In the genomic region with DNA sequence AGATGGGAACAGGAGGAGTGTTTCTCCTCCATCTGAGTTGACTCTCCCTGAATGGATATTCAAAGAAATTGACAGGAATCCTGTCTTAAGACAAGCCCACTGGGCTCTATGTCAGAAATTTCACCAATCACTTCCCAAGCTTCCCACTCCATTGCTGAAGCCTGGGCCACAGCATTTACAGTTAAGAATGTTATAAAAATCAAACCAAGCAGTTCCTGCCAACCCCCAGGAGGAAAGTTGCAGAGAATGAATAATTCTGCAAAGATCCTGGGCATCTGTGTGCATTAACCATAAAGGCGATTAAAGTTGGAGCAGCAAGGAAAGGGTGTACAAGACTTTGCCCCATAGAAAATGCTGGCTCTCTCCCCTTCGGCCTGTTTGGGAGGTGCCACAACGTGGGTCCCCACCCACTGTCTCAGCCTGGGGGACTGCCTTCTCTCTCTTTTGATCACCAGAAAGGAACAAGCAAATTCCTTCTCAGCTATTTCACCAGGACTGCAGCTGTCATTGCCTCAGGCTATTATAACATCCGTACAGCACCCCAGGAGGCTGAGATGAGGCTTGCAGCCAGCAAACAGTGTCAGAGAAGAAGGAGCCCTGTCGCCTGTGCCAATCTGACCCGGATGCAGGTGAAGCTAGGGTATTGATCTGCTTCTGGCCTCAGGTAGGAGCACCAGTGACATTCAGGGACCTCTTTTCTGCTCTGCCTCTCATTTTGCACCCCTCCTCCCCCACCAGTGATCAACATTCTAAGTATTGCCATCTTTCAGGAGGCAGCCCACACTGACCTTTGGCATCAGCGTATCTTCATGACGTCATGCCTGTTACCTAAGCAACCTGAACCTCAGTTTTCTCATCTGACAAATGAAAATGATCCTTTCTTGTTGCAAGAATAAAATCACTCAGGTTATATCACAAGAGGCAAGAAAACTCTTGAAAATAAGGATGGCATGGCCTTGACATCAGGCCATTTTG, we compare ENCODE assay signal across 8 cellular contexts.
A peak's percentile ranks its signal among the peaks of the same experiment; 100 is the strongest.
DNase-seq lines count a peak whose midpoint lies in the region; ATAC-seq, FAIRE-seq and TF ChIP-seq lines count a peak whose summit lies in the region.

No MANE protein-coding gene starts in this region.

- H3K56ac ChIP-seq in mesendoderm (ENCODE audit: low read length), result no peak overlapping the region

- no peak overlapping the region for H2AK5ac ChIP-seq in mesendoderm (ENCODE audit: low read length)

- H3K4me2 ChIP-seq in mesendoderm (ENCODE audit: low read length), result no peak overlapping the region

- no peak for FAIRE-seq in D721Med (lab: Jason Lieb, UNC)

- H3K4ac ChIP-seq in mesendoderm (ENCODE audit: low read depth, low read length), result no peak overlapping the region

- H4K8ac ChIP-seq in mesendoderm (ENCODE audit: low read depth, low read length), result no peak overlapping the region

- TF ChIP-seq CTCF in D721Med (IDR thresholded peaks at IDR 0.05; ENCODE audit: insufficient read depth, missing control alignments) (peak; percentile 10), astrocyte of the spinal cord (IDR thresholded peaks at IDR 0.05; ENCODE audit: low read depth, low read length) (peak; percentile 38)

- H3K18ac ChIP-seq in mesendoderm (ENCODE audit: low read length), result no peak overlapping the region

- DNase-seq in D721Med (ENCODE audit: insufficient read length, low spot score) (no peak), NCI-H1417 treated with DMSO at 0.1 percent for 48 hours (lab: John Stamatoyannopoulos, UW) (peak; percentile 35), astrocyte of the spinal cord (ENCODE audit: low read depth, low spot score) (peak; percentile 73), mesendoderm (peak; percentile 94), dermis blood vessel endothelial cell (no peak)
- no peak for DNase-seq in activated T-cell treated with anti-CD3 and anti-CD28 coated beads, Interleukin-2, amount 50 U/mL, for 1 hour

- no peak overlapping the region for H2BK5ac ChIP-seq in mesendoderm (ENCODE audit: low read length)

- in situ Hi-C loops in astrocyte of the spinal cord (cut with HindIII; ENCODE audit: low sequenced_read_pairs), result no loop called here

- no peak overlapping the region for H3K23ac ChIP-seq in mesendoderm (ENCODE audit: low read length)

- WGBS in mesendoderm (ENCODE audit: extremely low coverage, insufficient coverage, low lambda C conversion rate), result no CpG with 5 or more reads among the region's 8 CpGs

- no peaks in the 10 kb centered on the region for H3K79me2 ChIP-seq in mesendoderm (ENCODE audit: control insufficient read depth, insufficient read depth, low read length)

- H3K79me1 ChIP-seq in mesendoderm (ENCODE audit: low read length), result no peaks in the 10 kb centered on the region

- H2BK120ac ChIP-seq in mesendoderm (ENCODE audit: low read depth, low read length), result no peak overlapping the region

- ATAC-seq in HG02870 (IDR thresholded peaks at IDR 0.05; ENCODE audit: unreplicated experiment), result no peak
- no peak for ATAC-seq in GM18498 (IDR thresholded peaks at IDR 0.05; ENCODE audit: unreplicated experiment)

- peaks cover 5% of the 10 kb centered on the region for H3K4me1 ChIP-seq in mesendoderm (ENCODE audit: control insufficient read depth, low read depth, low read length)

- no peak overlapping the region for H4K5ac ChIP-seq in mesendoderm (ENCODE audit: low read length)

- H3K27ac ChIP-seq in mesendoderm (ENCODE audit: low read depth, low read length), result no peak overlapping the region

- H3K9ac ChIP-seq in mesendoderm (ENCODE audit: low read length), result no peak overlapping the region

- H3K4me3 ChIP-seq in astrocyte of the spinal cord (ENCODE audit: low read depth, low read length) (no peak overlapping the region), mesendoderm (ENCODE audit: low read length) (no peak overlapping the region)

- H2BK15ac ChIP-seq in mesendoderm (replicated peaks; ENCODE audit: low read depth), result no peak overlapping the region

- no peaks in the 10 kb centered on the region for H3K27me3 ChIP-seq in mesendoderm (ENCODE audit: insufficient read depth, low read length, poor library complexity)

- no peaks in the 10 kb centered on the region for H3K36me3 ChIP-seq in mesendoderm (ENCODE audit: control insufficient read depth, insufficient read depth, low read length)

Comparison
In these comparisons a context has a peak if more than half of its experiments do, and no peak if none do; other contexts are left out.
1. DNase-seq: peak in NCI-H1417 treated with DMSO at 0.1 percent for 48 hours (single experiment), astrocyte of the spinal cord (single experiment) and mesendoderm (single experiment); none in D721Med (single experiment), activated T-cell treated with anti-CD3 and anti-CD28 coated beads, Interleukin-2, amount 50 U/mL, for 1 hour (single experiment) and dermis blood vessel endothelial cell (single experiment).